In genomic region chr2:34549710-34550345, GRCh38 we compare ENCODE assay signal across 20 cellular contexts.
DNase-seq lines count a peak whose midpoint lies in the region; ATAC-seq, FAIRE-seq and TF ChIP-seq lines count a peak whose summit lies in the region.
"Had no signal": no experiment of that assay in that cellular context is flagged by ENCODE, and none has a peak within 500 bp of the region (broad histone marks: within the 10 kb centered on the region; RNA-seq: fewer than 3 reads in every experiment).

No MANE protein-coding gene starts in this region.

- intact Hi-C loops in MCF 10A (cut with micrococcal nuclease), result no loop called here
- intact Hi-C loops in breast epithelium (cut with DNase I; ENCODE audit: low total_unique reads), result loop anchor here (5.0 kb wide), 1 partner anchor 172 kb away; no protein-coding TSS in a partner anchor
- intact Hi-C loops in posterior cingulate gyrus (cut with DNase I), result no loop called here

- peak; percentile 85 for FAIRE-seq in keratinocyte (lab: Jason Lieb, UNC)
- FAIRE-seq: HTR-8/SVneo had no signal

- no peaks in the 10 kb centered on the region for H3K79me2 ChIP-seq in keratinocyte (ENCODE audit: control insufficient read depth, insufficient read depth, low read length)

- BruUV-seq in MCF 10A (replicated peaks; lab: Mats Ljungman, UMichigan), result no TSS peak

- H3K9me3 ChIP-seq in breast epithelium (peaks cover 0 to 2% of the 10 kb centered on the region in 2 donors), RWPE2 (ENCODE audit: severe bottlenecking) (no peaks in the 10 kb centered on the region), keratinocyte (ENCODE audit: control insufficient read depth, low read depth, low read length) (no peaks in the 10 kb centered on the region)
- H3K9me3 ChIP-seq: BLaER1 had no signal

- H3K9me1 ChIP-seq in keratinocyte (ENCODE audit: control insufficient read depth, extremely low read depth, insufficient read depth, low read length), result no peaks in the 10 kb centered on the region

- no peaks in the 10 kb centered on the region for H3K36me3 ChIP-seq in breast epithelium
- H3K36me3 ChIP-seq in RWPE2 (ENCODE audit: low read depth), result no peaks in the 10 kb centered on the region
- H3K36me3 ChIP-seq in keratinocyte (ENCODE audit: control insufficient read depth in 2 of 2, extremely low read depth in 1 of 2, insufficient read depth in 2 of 2, low read length in 2 of 2), result no peaks in the 10 kb centered on the region
- H3K36me3 ChIP-seq: BLaER1 had no signal

- H3K4me3 Mint-ChIP-seq in MCF 10A (ENCODE audit: unreplicated experiment), result no peak overlapping the region
- H3K4me3 Mint-ChIP-seq: CD14-positive monocyte; CD4-positive, alpha-beta memory T cell; GM23338; IgD-negative memory B cell had no signal

- H3K4me1 Mint-ChIP-seq in MCF 10A (ENCODE audit: insufficient read depth, unreplicated experiment), result peaks cover 11% of the 10 kb centered on the region
- H3K4me1 Mint-ChIP-seq: CD14-positive monocyte; CD4-positive, alpha-beta memory T cell; IgD-negative memory B cell had no signal

- no peak overlapping the region for H3K9ac ChIP-seq in keratinocyte (ENCODE audit: control insufficient read depth, extremely low read depth, insufficient read depth, low read length)
- H3K9ac ChIP-seq: BLaER1 had no signal

- dilution Hi-C loops in keratinocyte (cut with MboI; ENCODE audit: extremely low pct_ligation_motif_present, low sequenced_read_pairs), result no loop called here

- no peak overlapping the region for H3K27ac Mint-ChIP-seq in MCF 10A (ENCODE audit: low read depth, unreplicated experiment)
- H3K27ac Mint-ChIP-seq: CD14-positive monocyte; CD4-positive, alpha-beta memory T cell; GM23338; IgD-negative memory B cell had no signal

- H3K36me3 Mint-ChIP-seq in MCF 10A (ENCODE audit: insufficient read depth, unreplicated experiment), result no peaks in the 10 kb centered on the region
- H3K36me3 Mint-ChIP-seq: CD14-positive monocyte; CD4-positive, alpha-beta memory T cell; IgD-negative memory B cell had no signal

- no peak for TF ChIP-seq CTCF in MCF 10A (IDR thresholded peaks at IDR 0.05; ENCODE audit: unreplicated experiment)
- TF ChIP-seq CTCF in breast epithelium (IDR thresholded peaks at IDR 0.05), result no peak
- no peak for TF ChIP-seq CTCF in RWPE2 (IDR thresholded peaks at IDR 0.05; ENCODE audit: poor library complexity, severe bottlenecking)
- TF ChIP-seq CTCF in epithelial cell of esophagus (IDR thresholded peaks at IDR 0.05; ENCODE audit: insufficient read depth, low read depth, low read length, missing control alignments), result no peak
- no peak for TF ChIP-seq CTCF in keratinocyte (optimal IDR thresholded peaks at IDR 0.05 in 1 of 3, IDR thresholded peaks at IDR 0.05 in 1 of 3, conservative IDR thresholded peaks at IDR 0.05 in 1 of 3; ENCODE audit: extremely low read depth in 1 of 3, insufficient read depth in 2 of 3, low read length in 3 of 3)

- peak overlapping the region; percentile 66 for H3K4me2 ChIP-seq in keratinocyte (ENCODE audit: control insufficient read depth, extremely low read depth, insufficient read depth, low read depth, low read length)
- H3K4me2 ChIP-seq: BLaER1, GM23338 had no signal

- DNase-seq in MCF 10A (ENCODE audit: unreplicated experiment), result peak; percentile 36
- DNase-seq in breast epithelium (ENCODE audit: low spot score in 2 of 2), result no peak
- no peak for DNase-seq in RWPE2 (ENCODE audit: low spot score)
- DNase-seq in epithelial cell of esophagus (ENCODE audit: low read depth), result peak; percentile 94
- DNase-seq in keratinocyte (ENCODE audit: low read depth, low spot score), result peak; percentile 77
- no peak for DNase-seq in DMS79 treated with DMSO at 0.1 percent for 48 hours (lab: John Stamatoyannopoulos, UW)
- DNase-seq in NCI-H2029 (lab: John Stamatoyannopoulos, UW), result no peak
- DNase-seq in posterior cingulate gyrus, result no peak
- DNase-seq: CD4-positive, alpha-beta memory T cell; DMS153; DMS79; GF-D8; H7; KBM-7 had no signal

- H3K27me3 Mint-ChIP-seq in MCF 10A (ENCODE audit: insufficient read depth, unreplicated experiment), result no peaks in the 10 kb centered on the region
- H3K27me3 Mint-ChIP-seq: CD4-positive, alpha-beta memory T cell; IgD-negative memory B cell had no signal

- peaks cover 6% of the 10 kb centered on the region for H3K9me3 Mint-ChIP-seq in MCF 10A (ENCODE audit: unreplicated experiment)

- H4K20me1 ChIP-seq in keratinocyte (ENCODE audit: control insufficient read depth, extremely low read depth, insufficient read depth, low read length), result no peaks in the 10 kb centered on the region
- H4K20me1 ChIP-seq: BLaER1 had no signal

- POLR2A ChIA-PET in MCF 10A (lab: Yijun Ruan, JAX), result no interaction called here

- CTCF ChIA-PET in MCF 10A (lab: Yijun Ruan, JAX), result no interaction called here

- peak; percentile 94 for ATAC-seq in RWPE2 (ENCODE audit: low read depth)
- ATAC-seq: GM23338 had no signal

- H3K4me3 ChIP-seq in breast epithelium, result no peak overlapping the region
- H3K4me3 ChIP-seq in RWPE2 (ENCODE audit: severe bottlenecking), result no peak overlapping the region
- H3K4me3 ChIP-seq in epithelial cell of esophagus (ENCODE audit: low read length), result no peak overlapping the region
- peak overlapping the region in 1 of 3 experiments; percentile 10 for H3K4me3 ChIP-seq in keratinocyte (ENCODE audit: control insufficient read depth in 2 of 3, extremely low read depth in 1 of 3, insufficient read depth in 2 of 3, low read depth in 1 of 3, low read length in 3 of 3)
- H3K4me3 ChIP-seq: BLaER1, GM23338 had no signal

- H3K27me3 ChIP-seq in breast epithelium (no peaks in the 10 kb centered on the region), RWPE2 (ENCODE audit: insufficient read depth, poor library complexity, severe bottlenecking) (no peaks in the 10 kb centered on the region), keratinocyte (ENCODE audit: control insufficient read depth, extremely low read depth, insufficient read depth, low read length) (no peaks in the 10 kb centered on the region)
- H3K27me3 ChIP-seq: BLaER1 had no signal

- H3K27ac ChIP-seq in breast epithelium (no peak overlapping the region), RWPE2 (ENCODE audit: poor library complexity, severe bottlenecking) (peak overlapping the region; percentile 93), keratinocyte (ENCODE audit: control insufficient read depth, insufficient read depth, low read length) (peak overlapping the region; percentile 86)
- H3K27ac ChIP-seq: 22Rv1, BLaER1 had no signal

- H3K4me1 ChIP-seq in breast epithelium, result no peaks in the 10 kb centered on the region
- H3K4me1 ChIP-seq in RWPE2 (ENCODE audit: insufficient read depth, poor library complexity, severe bottlenecking), result peaks cover 20% of the 10 kb centered on the region
- peaks cover 12% of the 10 kb centered on the region for H3K4me1 ChIP-seq in keratinocyte (ENCODE audit: control insufficient read depth, extremely low read depth, insufficient read depth, low read length)
- H3K4me1 ChIP-seq: BLaER1 had no signal

- peak overlapping the region; percentile 58 for H2AFZ ChIP-seq in keratinocyte (ENCODE audit: control insufficient read depth, low read length)
- H2AFZ ChIP-seq: GM23338 had no signal

- no peak for TF ChIP-seq POLR2A in breast epithelium (IDR thresholded peaks at IDR 0.05)

Comparison
In these comparisons a context has a peak if more than half of its experiments do, and no peak if none do; other contexts are left out.
1. DNase-seq: peak in MCF 10A (single experiment), epithelial cell of esophagus (single experiment) and keratinocyte (single experiment); none in breast epithelium (0 of 2), RWPE2 (single experiment), DMS79 treated with DMSO at 0.1 percent for 48 hours (single experiment), NCI-H2029 (single experiment) and posterior cingulate gyrus (0 of 10).
2. H3K27ac ChIP-seq: peak in RWPE2 (single experiment) and keratinocyte (single experiment); none in breast epithelium (0 of 2).